In the genomic region with DNA sequence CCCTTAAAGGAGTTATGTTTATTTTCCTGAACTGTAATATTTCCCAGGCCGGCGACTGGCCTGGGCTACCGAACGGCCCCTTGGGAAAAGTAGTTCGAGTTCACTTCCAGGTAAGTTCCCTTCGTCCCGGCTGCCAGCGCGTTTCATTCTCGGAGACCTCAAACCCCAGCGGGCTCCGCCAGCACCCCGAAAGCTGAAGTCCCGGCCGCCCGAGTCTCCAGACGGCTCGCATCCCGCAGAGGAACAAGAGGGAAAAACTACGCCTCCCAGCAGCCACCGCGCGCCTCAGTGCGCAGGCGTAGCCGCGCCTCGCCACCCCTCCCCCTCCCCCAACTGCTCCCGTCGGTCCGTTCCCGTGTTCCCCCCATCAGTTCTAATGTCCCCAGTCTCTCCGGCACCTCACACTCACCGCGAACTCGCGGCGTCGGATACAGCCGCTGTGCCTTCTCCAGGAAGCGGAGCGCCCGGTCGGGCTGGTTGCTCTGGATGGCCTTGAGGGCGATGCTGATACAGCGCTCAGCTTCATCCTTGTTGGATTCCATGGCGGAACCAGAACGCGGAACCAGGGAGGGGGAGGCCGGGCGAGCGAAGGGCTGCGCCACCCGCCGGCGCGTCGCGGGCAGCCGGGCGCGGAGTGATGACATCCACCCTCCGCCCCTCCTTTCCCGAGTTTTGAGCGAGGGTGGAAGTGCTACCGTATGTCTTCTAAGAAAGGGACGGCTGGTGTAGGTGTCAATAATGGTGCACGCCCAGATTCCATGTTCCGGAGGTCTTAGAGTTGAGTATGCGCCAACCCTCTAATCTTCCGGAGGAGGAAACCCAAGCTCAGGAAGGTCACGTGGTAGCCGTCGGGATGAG, we compare ENCODE assay signal across 8 cellular contexts. TPM values are rescaled to one million over a fixed set of nuclear protein-coding genes. Genes with fewer than 3 reads are reported as not detected.
A peak's percentile ranks its signal among the peaks of the same experiment; 100 is the strongest.
DNase-seq lines count a peak whose midpoint lies in the region; ATAC-seq and TF ChIP-seq lines count a peak whose summit lies in the region.

DNAJB12 (minus strand) TSS at position 564 of the 858 bp plus-strand sequence; CDS start at position 542, 22 bp downstream.

- H3K9me3 ChIP-seq in right atrium auricular region (no peaks in the 10 kb centered on the region), prostate gland (no peaks in the 10 kb centered on the region)

- under 1% methylated on average over 74 of the region's 74 CpGs for WGBS in prostate gland

- H3K36me3 ChIP-seq in right atrium auricular region = peaks cover 4% of the 10 kb centered on the region
- H3K36me3 ChIP-seq in prostate gland = no peaks in the 10 kb centered on the region

- peaks cover 0 to 43% of the 10 kb centered on the region in 2 donors for H3K4me1 ChIP-seq in right atrium auricular region
- H3K4me1 ChIP-seq in prostate gland (replicated peaks) = peaks cover 11% of the 10 kb centered on the region

- DNase-seq in NCI-H1930 (lab: John Stamatoyannopoulos, UW) (peak; percentile 80 to 84), anterior cingulate cortex (lab: John Stamatoyannopoulos, UW) (peak; percentile 66 to 100 (median 92)), right atrium auricular region (ENCODE audit: low spot score) (peak; percentile 92), prostate gland (ENCODE audit: low spot score) (peak; percentile 83), ureter (ENCODE audit: low spot score) (peak; percentile 92)

- H3K27ac ChIP-seq in right atrium auricular region = peak within 1 kb of the TSS; percentile 94 to 96
- peak within 1 kb of the TSS; percentile 91 to 97 for H3K27ac ChIP-seq in prostate gland

- ATAC-seq in GM18505 (IDR thresholded peaks at IDR 0.05; ENCODE audit: unreplicated experiment) (peak; percentile 67), HG02970 (IDR thresholded peaks at IDR 0.05; ENCODE audit: low FRiP score, unreplicated experiment) (peak; percentile 77)

- TF ChIP-seq POLR2A in GM18505 (IDR thresholded peaks at IDR 0.05; ENCODE audit: borderline replicate concordance, extremely low read depth, insufficient read depth, insufficient read length) = peak; percentile 94
- peak; percentile 76 for TF ChIP-seq POLR2A in prostate gland (IDR thresholded peaks at IDR 0.05)

- intact Hi-C loops in T-helper 2 cell treated with Interferon-gamma antibody and Interleukin-4, amounts not matched to agents 100 ng/mL and 5 ng/mL, for 36 hours (cut with micrococcal nuclease) = loop anchor here (1.0 to 10.0 kb wide), 4 partner anchors 14 to 900 kb away; partner anchors contain the start of genes MICU1 and MRPS16
- intact Hi-C loops in prostate gland (cut with DNase I) = loop anchor here (5.0 kb wide), 1 partner anchor 338 kb away; the partner anchor contains the start of gene MCU

- H3K4me3 ChIP-seq in right atrium auricular region (peak within 1 kb of the TSS; percentile 79 to 85), prostate gland (peak within 1 kb of the TSS; percentile 53 to 81)

- H3K27me3 ChIP-seq in right atrium auricular region (no peaks in the 10 kb centered on the region), prostate gland (replicated peaks; ENCODE audit: insufficient read depth) (no peaks in the 10 kb centered on the region)

- no peak for TF ChIP-seq CTCF in right atrium auricular region (IDR thresholded peaks at IDR 0.05)
- peak in 1 of 4 experiments; percentile 39 for TF ChIP-seq CTCF in prostate gland (IDR thresholded peaks at IDR 0.05)

RNA-seq across cellular contexts. Expression of gene DNAJB12, which starts in this region (rescaled TPM):
- total RNA-seq in T-helper 2 cell treated with Interferon-gamma antibody and Interleukin-4, amounts not matched to agents 100 ng/mL and 5 ng/mL, for 36 hours = 34.5 and 37.0 TPM in 2 replicates
- 10 to 100 TPM; 24.5 to 36.8 TPM for total RNA-seq in right atrium auricular region
- total RNA-seq in prostate gland = 10 to 100 TPM; 33.0 to 55.9 TPM
- 44.9 TPM for total RNA-seq in ureter

Comparison
In these comparisons a context has a peak if more than half of its experiments do, and no peak if none do; other contexts are left out.
1. Peak in every context shown above with its lines: DNase-seq, ATAC-seq, H3K4me3 ChIP-seq and H3K27ac ChIP-seq.